Comparison of ENCODE assay signal across 9 cellular contexts in the genomic region with DNA sequence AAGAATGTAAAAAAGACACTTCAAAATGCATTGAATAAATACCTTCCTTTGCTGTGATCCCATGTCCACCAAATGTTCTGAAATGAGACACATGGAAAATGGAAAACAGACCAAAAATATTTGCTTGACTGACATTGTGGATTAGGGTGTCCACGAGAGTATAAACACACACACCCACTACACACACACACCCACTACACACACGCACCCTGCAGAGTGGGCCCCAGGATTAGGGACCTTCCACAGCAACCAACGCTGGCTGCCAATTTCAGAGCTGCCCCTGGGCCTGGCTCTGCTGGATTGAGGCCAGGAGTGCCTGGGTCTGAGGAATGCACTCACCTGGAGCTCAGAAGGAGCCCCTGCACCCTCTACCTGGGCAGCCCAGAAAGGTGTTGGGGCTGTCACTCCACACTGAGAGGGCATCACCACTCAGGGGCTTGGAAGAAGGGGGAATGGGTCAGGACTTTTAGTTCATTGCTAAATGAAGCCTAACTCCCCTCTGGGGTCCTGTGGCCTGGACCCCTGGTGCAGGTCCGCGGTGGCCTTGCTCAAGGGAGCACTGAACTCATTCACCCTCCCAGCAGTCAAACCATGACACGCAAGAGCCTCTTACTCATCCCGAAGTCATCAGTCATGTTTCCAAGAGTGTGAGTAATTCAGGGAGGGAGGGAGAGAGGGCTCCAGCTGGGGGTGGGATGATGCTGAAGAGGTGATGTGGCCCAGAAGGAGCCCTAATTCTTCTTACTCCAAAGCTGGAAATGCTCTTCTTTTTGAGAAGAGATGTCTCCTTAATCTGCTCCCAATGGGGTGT. TPM values are rescaled to one million over a fixed set of nuclear protein-coding genes. Genes with fewer than 3 reads are reported as not detected.
DNase-seq lines count a peak whose midpoint lies in the region; ATAC-seq and TF ChIP-seq lines count a peak whose summit lies in the region.
"Had no signal": no experiment of that assay in that cellular context is flagged by ENCODE, and none has a peak within 500 bp of the region (broad histone marks: within the 10 kb centered on the region; RNA-seq: fewer than 3 reads in every experiment).

No MANE protein-coding gene starts in this region.

- no peaks in the 10 kb centered on the region for H3K27me3 ChIP-seq in Karpas-422 (ENCODE audit: low read length)

- H3K27ac ChIP-seq in Karpas-422 (ENCODE audit: low read length): no peak overlapping the region
- H3K27ac ChIP-seq: SK-N-MC had no signal

- no peak for TF ChIP-seq CTCF in choroid plexus epithelial cell (conservative IDR thresholded peaks at IDR 0.05; ENCODE audit: low read depth, low read length)

- no peaks in the 10 kb centered on the region for H3K36me3 ChIP-seq in Karpas-422 (ENCODE audit: insufficient read depth, low read length)

- H3K4me3 ChIP-seq in choroid plexus epithelial cell (ENCODE audit: low read depth, low read length) (no peak overlapping the region), Karpas-422 (ENCODE audit: low read length) (no peak overlapping the region)
- H3K4me3 ChIP-seq: SK-N-MC had no signal

- no peak overlapping the region for H3K9ac ChIP-seq in Karpas-422 (ENCODE audit: low read length)

- no peaks in the 10 kb centered on the region for H3K9me2 ChIP-seq in Karpas-422 (replicated peaks; ENCODE audit: insufficient read depth, low read length)

- H3K4me1 ChIP-seq in Karpas-422 (ENCODE audit: low read length): peaks cover 3% of the 10 kb centered on the region; the same call in 1 of the 2 replicates

- no peaks in the 10 kb centered on the region for H3K9me3 ChIP-seq in Karpas-422 (ENCODE audit: low read length)

- H3K4me2 ChIP-seq in Karpas-422 (ENCODE audit: low read depth, low read length, poor library complexity, severe bottlenecking): no peak overlapping the region

- no peak overlapping the region for H2AFZ ChIP-seq in Karpas-422 (ENCODE audit: low read length)

- no peaks in the 10 kb centered on the region for H3K79me2 ChIP-seq in Karpas-422 (ENCODE audit: low read length)

- DNase-seq in GM04503 (ENCODE audit: low read depth) (peak; percentile 94), RKO (ENCODE audit: low spot score) (peak; percentile 95), choroid plexus epithelial cell (ENCODE audit: low read depth) (peak; percentile 94), smooth muscle cell of the brain vasculature (ENCODE audit: low read depth, low spot score) (peak; percentile 62), Karpas-422 (no peak)

- ATAC-seq in GM18907 (IDR thresholded peaks at IDR 0.05; ENCODE audit: unreplicated experiment) (no peak), HG03469 (IDR thresholded peaks at IDR 0.05; ENCODE audit: unreplicated experiment) (no peak), GM19351 (IDR thresholded peaks at IDR 0.05; ENCODE audit: unreplicated experiment) (no peak)

- H4K20me1 ChIP-seq in Karpas-422 (ENCODE audit: insufficient read depth, low read depth, low read length): no peaks in the 10 kb centered on the region

RNA-seq across cellular contexts. Expression of a gene that starts 50.2 kb away (rescaled TPM):
- 0.11 TPM in 1 of 2 replicates, not detected in the other for total RNA-seq in Karpas-422 (2014; rRNA removed; shearing (Covaris generic); ENCODE audit: low replicate concordance)

RNA-seq across cellular contexts. Expression of a gene that starts 53.0 kb away (rescaled TPM):
- 0.30 and 0.61 TPM in 2 replicates for total RNA-seq in Karpas-422 (2014; rRNA removed; shearing (Covaris generic); ENCODE audit: low replicate concordance)
